ENCODE assay signal across 8 cellular contexts in the genomic region with DNA sequence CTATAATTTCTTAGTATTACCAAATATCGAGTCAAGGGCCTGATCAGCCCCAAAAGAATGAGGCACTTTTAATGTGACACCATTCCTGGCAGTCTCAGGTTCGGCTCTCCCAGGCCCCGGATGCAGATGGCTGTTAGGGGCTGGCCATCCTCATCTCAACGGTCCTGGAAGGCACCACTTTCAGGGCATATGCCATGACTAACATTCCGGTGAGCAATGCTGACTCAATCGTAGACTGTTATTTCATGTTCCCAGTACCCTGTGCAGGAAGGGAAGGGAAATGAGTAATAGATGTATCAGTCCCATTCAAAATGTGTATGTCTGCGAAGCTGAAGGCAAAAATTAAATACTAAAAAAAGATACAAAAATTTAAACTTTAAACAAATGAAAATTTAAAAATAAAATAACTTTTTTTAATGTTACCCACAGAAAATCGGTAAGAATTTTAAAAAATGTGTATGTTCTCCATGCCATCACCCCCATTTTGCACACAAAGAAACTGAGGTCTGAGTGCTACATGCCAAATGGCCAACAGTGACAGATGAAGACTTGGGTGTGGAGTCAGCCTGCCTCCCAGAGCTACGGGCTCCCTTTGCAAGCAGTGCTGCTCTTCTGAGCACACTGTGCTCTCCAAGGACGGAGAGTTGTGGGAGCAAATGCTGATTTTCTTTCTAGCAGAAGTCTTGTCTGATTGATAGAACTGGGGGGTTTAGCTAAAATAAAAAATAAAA.
A peak's percentile ranks its signal among the peaks of the same experiment; 100 is the strongest.
DNase-seq lines count a peak whose midpoint lies in the region; ATAC-seq, FAIRE-seq and TF ChIP-seq lines count a peak whose summit lies in the region.

No MANE protein-coding gene starts in this region.

- no peaks in the 10 kb centered on the region for H3K9me3 Mint-ChIP-seq in CD14-positive monocyte
- H3K9me3 Mint-ChIP-seq in activated CD4-positive, alpha-beta memory T cell treated with anti-CD3 and anti-CD28 coated beads for 36 hours, result no peaks in the 10 kb centered on the region

- no peaks in the 10 kb centered on the region for H3K36me3 Mint-ChIP-seq in CD14-positive monocyte
- H3K36me3 Mint-ChIP-seq in activated CD4-positive, alpha-beta memory T cell treated with anti-CD3 and anti-CD28 coated beads for 36 hours, result no peaks in the 10 kb centered on the region

- H3K27me3 Mint-ChIP-seq in CD14-positive monocyte (ENCODE audit: low read depth in 3 of 3), result peaks cover 1 to 3% (median 2%) of the 10 kb centered on the region in 3 donors
- peaks cover 3% of the 10 kb centered on the region for H3K27me3 Mint-ChIP-seq in activated CD4-positive, alpha-beta memory T cell treated with anti-CD3 and anti-CD28 coated beads for 36 hours

- intact Hi-C loops in CD14-positive monocyte (cut with micrococcal nuclease), result loop anchor here in 1 of 2 donors (5.0 kb wide), 1 partner anchor 209 kb away; no protein-coding TSS in a partner anchor
- intact Hi-C loops in activated CD4-positive, alpha-beta memory T cell treated with anti-CD3 and anti-CD28 coated beads for 36 hours (cut with micrococcal nuclease), result loop anchor here (1.0 to 5.0 kb wide), 7 partner anchors 32 to 714 kb away; partner anchors contain the start of gene UHRF2

- CTCF ChIA-PET in activated CD4-positive, alpha-beta memory T cell treated with anti-CD3 and anti-CD28 coated beads for 36 hours (lab: Charles Lee), result interaction anchor here (0.9 to 5.0 kb wide), 7 partner anchors 19 to 211 kb away, joined by 3 to 136 read pairs (median 3); partner anchors contain the start of gene UHRF2

- DNase-seq in CD14-positive monocyte (ENCODE audit: low spot score) (peak; percentile 76), iris pigment epithelial cell (ENCODE audit: low read depth) (peak; percentile 98), NCI-H345 treated with DMSO at 0.1 percent for 48 hours (lab: John Stamatoyannopoulos, UW; ENCODE audit: unreplicated experiment) (no peak), D721Med (ENCODE audit: insufficient read length, low spot score) (no peak), SKM-1 treated with dmso at 0.1 percent for 144 hours (lab: John Stamatoyannopoulos, UW; ENCODE audit: unreplicated experiment) (no peak)
- DNase-seq in activated CD4-positive, alpha-beta memory T cell treated with anti-CD3 and anti-CD28 coated beads for 36 hours, result peak; percentile 80

- POLR2A ChIA-PET in activated CD4-positive, alpha-beta memory T cell treated with anti-CD3 and anti-CD28 coated beads for 36 hours (lab: Charles Lee), result interaction anchor here (0.6 to 1.6 kb wide), 4 partner anchors 32 to 191 kb away, joined by 3 to 5 read pairs (median 4); partner anchors contain the start of genes KDM4C and UHRF2

- H3K4me1 Mint-ChIP-seq in CD14-positive monocyte, result peaks cover 41% of the 10 kb centered on the region
- H3K4me1 Mint-ChIP-seq in activated CD4-positive, alpha-beta memory T cell treated with anti-CD3 and anti-CD28 coated beads for 36 hours (ENCODE audit: low read depth), result peaks cover 24% of the 10 kb centered on the region

- no peak for FAIRE-seq in D721Med (lab: Jason Lieb, UNC)

- ATAC-seq in HG02884 (IDR thresholded peaks at IDR 0.05; ENCODE audit: unreplicated experiment) (peak; percentile 54), HG03175 (IDR thresholded peaks at IDR 0.05; ENCODE audit: unreplicated experiment) (no peak)

- TF ChIP-seq CTCF in CD14-positive monocyte (IDR thresholded peaks at IDR 0.05), result no peak
- no peak for TF ChIP-seq CTCF in D721Med (IDR thresholded peaks at IDR 0.05; ENCODE audit: insufficient read depth, missing control alignments)

- H3K27ac Mint-ChIP-seq in CD14-positive monocyte, result peak overlapping the region in 4 of 7 donors; percentile 7 to 73 (median 20)
- peak overlapping the region; percentile 88 for H3K27ac Mint-ChIP-seq in activated CD4-positive, alpha-beta memory T cell treated with anti-CD3 and anti-CD28 coated beads for 36 hours

- H3K4me3 Mint-ChIP-seq in CD14-positive monocyte, result no peak overlapping the region
- H3K4me3 Mint-ChIP-seq in activated CD4-positive, alpha-beta memory T cell treated with anti-CD3 and anti-CD28 coated beads for 36 hours, result no peak overlapping the region

Comparison
In these comparisons a context has a peak if more than half of its experiments do, and no peak if none do; other contexts are left out.
1. DNase-seq: peak in CD14-positive monocyte (single experiment), activated CD4-positive, alpha-beta memory T cell treated with anti-CD3 and anti-CD28 coated beads for 36 hours (single experiment) and iris pigment epithelial cell (single experiment); none in NCI-H345 treated with DMSO at 0.1 percent for 48 hours (single experiment), D721Med (single experiment) and SKM-1 treated with dmso at 0.1 percent for 144 hours (single experiment).